Comparison of ENCODE assay signal across 13 cellular contexts in genomic region chr19:750640-751423, GRCh38. TPM values are rescaled to one million over a fixed set of nuclear protein-coding genes. Genes with fewer than 3 reads are reported as not detected.
DNase-seq lines count a peak whose midpoint lies in the region; ATAC-seq, FAIRE-seq and TF ChIP-seq lines count a peak whose summit lies in the region.
"Had no signal": no experiment of that assay in that cellular context is flagged by ENCODE, and none has a peak within 500 bp of the region (broad histone marks: within the 10 kb centered on the region; RNA-seq: fewer than 3 reads in every experiment).

MISP (plus strand) TSS chr19:751112; CDS start chr19:756947, 5,835 bp downstream.

- TF ChIP-seq POLR2A in transverse colon (IDR thresholded peaks at IDR 0.05): peak; percentile 90

- intact Hi-C loops in PC-3 (cut with micrococcal nuclease) (loop anchor here (5.0 kb wide), 1 partner anchor 74 kb away; the partner anchor contains the start of gene FSTL3), kidney (cut with DNase I) (no loop called here), transverse colon (cut with DNase I; ENCODE audit: low total_unique reads) (no loop called here)

- H3K27me3 Mint-ChIP-seq in stimulated activated naive CD8-positive, alpha-beta T cell treated with anti-CD3 and anti-CD28 coated beads, Interleukin-15, amount 100 ng/mL, for 72 hours: no peaks in the 10 kb centered on the region
- H3K27me3 Mint-ChIP-seq: activated naive CD4-positive, alpha-beta T cell treated with anti-CD3 and anti-CD28 coated beads, Interleukin-2, amount 50 U/mL, for 24 hours had no signal

- H3K36me3 ChIP-seq in PC-3 (ENCODE audit: low read depth, low read length) (peaks cover 4% of the 10 kb centered on the region; the same call in 1 of the 2 replicates), kidney (ENCODE audit: control insufficient read depth in 1 of 2, insufficient read depth in 2 of 2, low read length in 2 of 2) (no peaks in the 10 kb centered on the region), transverse colon (no peaks in the 10 kb centered on the region)

- peaks cover 37% of the 10 kb centered on the region for H3K79me2 ChIP-seq in PC-3 (ENCODE audit: low read length)

- no peaks in the 10 kb centered on the region for H3K4me1 Mint-ChIP-seq in stimulated activated naive CD8-positive, alpha-beta T cell treated with anti-CD3 and anti-CD28 coated beads, Interleukin-15, amount 100 ng/mL, for 72 hours
- H3K4me1 Mint-ChIP-seq: activated naive CD4-positive, alpha-beta T cell treated with anti-CD3 and anti-CD28 coated beads, Interleukin-2, amount 50 U/mL, for 24 hours had no signal

- H3K9me3 Mint-ChIP-seq in stimulated activated naive CD8-positive, alpha-beta T cell treated with anti-CD3 and anti-CD28 coated beads, Interleukin-15, amount 100 ng/mL, for 72 hours: peaks cover 0 to 12% of the 10 kb centered on the region in 2 donors
- H3K9me3 Mint-ChIP-seq: activated naive CD4-positive, alpha-beta T cell treated with anti-CD3 and anti-CD28 coated beads, Interleukin-2, amount 50 U/mL, for 24 hours had no signal

- H3K9ac ChIP-seq in PC-3 (ENCODE audit: low read length) (peak within 1 kb of the TSS; percentile 100), kidney (ENCODE audit: low read length in 2 of 2) (no peak within 1 kb of the TSS)

- H3K4me1 ChIP-seq in PC-3 (ENCODE audit: insufficient read depth, low read length) (peaks cover 16% of the 10 kb centered on the region), kidney (ENCODE audit: control insufficient read depth in 1 of 2, insufficient read depth in 1 of 2, low read depth in 1 of 2, low read length in 2 of 2) (peaks cover 0 to 8% of the 10 kb centered on the region in 2 donors), transverse colon (peaks cover 0 to 58% (median 45%) of the 10 kb centered on the region in 4 donors)

- CTCF ChIA-PET in PC-3 (lab: Charles Lee): interaction anchor here (0.6 kb wide), 1 partner anchor 159 kb away, joined by 3 read pairs; no protein-coding TSS in a partner anchor

- peak; percentile 41 for ATAC-seq in PC-3
- no peak for ATAC-seq in stimulated activated naive CD8-positive, alpha-beta T cell treated with anti-CD3 and anti-CD28 coated beads, Interleukin-15, amount 100 ng/mL, for 72 hours

- peaks cover 3% of the 10 kb centered on the region; the same call in 1 of the 2 replicates for H4K20me1 ChIP-seq in PC-3 (ENCODE audit: low read length)

- in situ Hi-C loops in transverse colon (cut with MboI; ENCODE audit: low pct_ligation_motif_present in 1 of 4, low pct_unique_long_range_greater_than_20kb in 1 of 4, low sequenced_read_pairs in 3 of 4): no loop called here

- peak; percentile 79 for DNase-seq in NCI-H1436 (lab: John Stamatoyannopoulos, UW)
- peak; percentile 84 for DNase-seq in PC-3
- DNase-seq in kidney: peak; percentile 94
- peak; percentile 95 for DNase-seq in transverse colon
- DNase-seq in stimulated activated naive CD8-positive, alpha-beta T cell treated with anti-CD3 and anti-CD28 coated beads, Interleukin-15, amount 100 ng/mL, for 72 hours: no peak
- no peak for DNase-seq in GOT3 (lab: John Stamatoyannopoulos, UW)
- DNase-seq in dedifferentiated amniotic fluid mesenchymal stem cell (ENCODE audit: extremely low spot score): no peak
- no peak for DNase-seq in NCI-H1092 (lab: John Stamatoyannopoulos, UW)
- DNase-seq: NCI-H1092 treated with DMSO at 0.1 percent for 48 hours; stimulated activated CD4-positive, alpha-beta T cell treated with anti-CD3 and anti-CD28 coated beads, Interleukin-15, amount 100 ng/mL, for 24 hours had no signal

- peak within 1 kb of the TSS; percentile 88 for H3K4me3 ChIP-seq in PC-3 (ENCODE audit: low read length)
- peak within 1 kb of the TSS; percentile 24 to 47 for H3K4me3 ChIP-seq in kidney (ENCODE audit: low read length in 2 of 2)
- peak within 1 kb of the TSS; percentile 9 to 58 (median 53) for H3K4me3 ChIP-seq in transverse colon

- H3K27ac Mint-ChIP-seq in stimulated activated naive CD8-positive, alpha-beta T cell treated with anti-CD3 and anti-CD28 coated beads, Interleukin-15, amount 100 ng/mL, for 72 hours: no peak within 1 kb of the TSS
- H3K27ac Mint-ChIP-seq: activated naive CD4-positive, alpha-beta T cell treated with anti-CD3 and anti-CD28 coated beads, Interleukin-2, amount 50 U/mL, for 24 hours had no signal

- POLR2A ChIA-PET in PC-3 (lab: Charles Lee; ENCODE audit: unreplicated experiment): interaction anchor here (0.6 to 0.7 kb wide), 3 partner anchors 14 to 175 kb away, joined by 3 read pairs; no protein-coding TSS in a partner anchor

- H3K9me3 ChIP-seq in PC-3 (ENCODE audit: low read length) (no peaks in the 10 kb centered on the region), kidney (ENCODE audit: control insufficient read depth in 1 of 2, low read length in 2 of 2) (no peaks in the 10 kb centered on the region), transverse colon (no peaks in the 10 kb centered on the region)

- WGBS in transverse colon (ENCODE audit: low coverage in 1 of 2), 2 donors: 36% methylated on average over 12 of the region's 31 CpGs; no CpG with 5 or more reads in 1 of the 2 donors

- TF ChIP-seq CTCF in PC-3 (conservative IDR thresholded peaks at IDR 0.05; ENCODE audit: low read depth, low read length): no peak
- TF ChIP-seq CTCF in kidney (IDR thresholded peaks at IDR 0.05; ENCODE audit: borderline replicate concordance, extremely low read depth, insufficient read depth): no peak
- TF ChIP-seq CTCF in transverse colon (IDR thresholded peaks at IDR 0.05): no peak

- H2AFZ ChIP-seq in PC-3 (ENCODE audit: low read length): no peak within 1 kb of the TSS

- H3K4me3 Mint-ChIP-seq in stimulated activated naive CD8-positive, alpha-beta T cell treated with anti-CD3 and anti-CD28 coated beads, Interleukin-15, amount 100 ng/mL, for 72 hours: no peak within 1 kb of the TSS
- H3K4me3 Mint-ChIP-seq: activated naive CD4-positive, alpha-beta T cell treated with anti-CD3 and anti-CD28 coated beads, Interleukin-2, amount 50 U/mL, for 24 hours had no signal

- no peak for FAIRE-seq in kidney (lab: Jason Lieb, UNC)
- FAIRE-seq: G401.6 had no signal

- H3K27ac ChIP-seq in PC-3 (ENCODE audit: low read length) (peak within 1 kb of the TSS; percentile 98), kidney (ENCODE audit: low read depth in 2 of 2, low read length in 2 of 2) (no peak within 1 kb of the TSS), transverse colon (peak within 1 kb of the TSS; percentile 93 to 97 (median 96))

- peak within 1 kb of the TSS; percentile 94 for H3K4me2 ChIP-seq in PC-3 (ENCODE audit: low read length)

- BruUV-seq in PC-3 (replicated peaks; lab: Mats Ljungman, UMichigan): no TSS peak

- H3F3A ChIP-seq in PC-3 (ENCODE audit: low read length, unreplicated experiment): no peaks in the 10 kb centered on the region

- TF ChIP-seq EP300 in transverse colon (IDR thresholded peaks at IDR 0.05; ENCODE audit: low read depth): peak; percentile 65

- H3K27me3 ChIP-seq in PC-3 (ENCODE audit: low read length) (no peaks in the 10 kb centered on the region), transverse colon (peaks cover 3% of the 10 kb centered on the region)

- no peaks in the 10 kb centered on the region for H3K9me2 ChIP-seq in PC-3 (replicated peaks; ENCODE audit: low read length)

RNA-seq across cellular contexts. Expression of gene MISP, which starts in this region (rescaled TPM):
- total RNA-seq in PC-3 (2014; rRNA removed) (115 and 130 TPM in 2 replicates), kidney (17.8 TPM), transverse colon (100 to 1,000 TPM; 197 to 501 (median 402) TPM)
- polyA plus RNA-seq in kidney (ENCODE audit: insufficient read depth, low read depth, low replicate concordance): 19.6 TPM
- total RNA-seq: subcutaneous adipose tissue had no signal

Comparison
In these comparisons a context has a peak if more than half of its experiments do, and no peak if none do; other contexts are left out.
1. DNase-seq: peak in NCI-H1436 (single experiment), PC-3 (single experiment), kidney (single experiment) and transverse colon (single experiment); none in stimulated activated naive CD8-positive, alpha-beta T cell treated with anti-CD3 and anti-CD28 coated beads, Interleukin-15, amount 100 ng/mL, for 72 hours (0 of 2), GOT3 (single experiment), dedifferentiated amniotic fluid mesenchymal stem cell (single experiment) and NCI-H1092 (single experiment).
2. H3K27ac ChIP-seq: peak in PC-3 (single experiment) and transverse colon (4 of 4); none in kidney (0 of 2).
3. H3K4me3 ChIP-seq: peak in every context shown above with its lines; median percentile 88 in PC-3; 53 in transverse colon; 36 in kidney.